Comparison of ENCODE assay signal across 1 cellular context in the genomic region with DNA sequence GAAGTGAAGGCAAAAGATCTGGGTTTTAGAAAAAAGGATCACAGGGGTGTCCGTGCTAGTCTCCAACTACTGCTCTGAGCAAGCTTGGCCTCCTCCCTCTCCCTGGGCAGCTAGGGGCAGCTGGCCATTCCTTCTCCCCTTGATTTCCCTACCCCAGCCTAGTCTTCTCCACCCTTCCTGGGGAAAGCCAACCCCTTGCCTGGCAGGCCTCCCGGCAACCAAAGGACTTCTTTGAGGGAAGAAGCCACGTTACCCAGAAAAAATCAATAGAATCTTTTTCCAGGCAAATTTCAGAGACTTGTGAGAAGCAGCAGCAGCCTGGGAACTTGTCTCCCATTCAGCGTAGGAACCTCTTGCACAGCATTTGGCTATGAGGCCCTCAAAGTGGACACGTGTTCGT.
TF ChIP-seq lines count a peak whose summit lies in the region.

No MANE protein-coding gene starts in this region.

TF ChIP-seq in A549, 52 proteins besides CTCF, POLR2A, EP300 and RAD21 (continued from another document):
- TF ChIP-seq, protein P1, sequence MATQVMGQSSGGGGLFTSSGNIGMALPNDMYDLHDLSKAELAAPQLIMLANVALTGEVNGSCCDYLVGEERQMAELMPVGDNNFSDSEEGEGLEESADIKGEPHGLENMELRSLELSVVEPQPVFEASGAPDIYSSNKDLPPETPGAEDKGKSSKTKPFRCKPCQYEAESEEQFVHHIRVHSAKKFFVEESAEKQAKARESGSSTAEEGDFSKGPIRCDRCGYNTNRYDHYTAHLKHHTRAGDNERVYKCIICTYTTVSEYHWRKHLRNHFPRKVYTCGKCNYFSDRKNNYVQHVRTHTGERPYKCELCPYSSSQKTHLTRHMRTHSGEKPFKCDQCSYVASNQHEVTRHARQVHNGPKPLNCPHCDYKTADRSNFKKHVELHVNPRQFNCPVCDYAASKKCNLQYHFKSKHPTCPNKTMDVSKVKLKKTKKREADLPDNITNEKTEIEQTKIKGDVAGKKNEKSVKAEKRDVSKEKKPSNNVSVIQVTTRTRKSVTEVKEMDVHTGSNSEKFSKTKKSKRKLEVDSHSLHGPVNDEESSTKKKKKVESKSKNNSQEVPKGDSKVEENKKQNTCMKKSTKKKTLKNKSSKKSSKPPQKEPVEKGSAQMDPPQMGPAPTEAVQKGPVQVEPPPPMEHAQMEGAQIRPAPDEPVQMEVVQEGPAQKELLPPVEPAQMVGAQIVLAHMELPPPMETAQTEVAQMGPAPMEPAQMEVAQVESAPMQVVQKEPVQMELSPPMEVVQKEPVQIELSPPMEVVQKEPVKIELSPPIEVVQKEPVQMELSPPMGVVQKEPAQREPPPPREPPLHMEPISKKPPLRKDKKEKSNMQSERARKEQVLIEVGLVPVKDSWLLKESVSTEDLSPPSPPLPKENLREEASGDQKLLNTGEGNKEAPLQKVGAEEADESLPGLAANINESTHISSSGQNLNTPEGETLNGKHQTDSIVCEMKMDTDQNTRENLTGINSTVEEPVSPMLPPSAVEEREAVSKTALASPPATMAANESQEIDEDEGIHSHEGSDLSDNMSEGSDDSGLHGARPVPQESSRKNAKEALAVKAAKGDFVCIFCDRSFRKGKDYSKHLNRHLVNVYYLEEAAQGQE (IDR thresholded peaks at IDR 0.05) = no peak
- no peak for TF ChIP-seq CBX2 (IDR thresholded peaks at IDR 0.05; ENCODE audit: borderline replicate concordance, low read depth)
- TF ChIP-seq ATOH8 (CRISPR knock-in tag; IDR thresholded peaks at IDR 0.05; ENCODE audit: low read depth) = no peak
- TF ChIP-seq HOXB5 (CRISPR knock-in tag; IDR thresholded peaks at IDR 0.05) = no peak
- TF ChIP-seq ZNF302 (CRISPR knock-in tag; IDR thresholded peaks at IDR 0.05) = no peak
- TF ChIP-seq MYC (IDR thresholded peaks at IDR 0.05; ENCODE audit: borderline replicate concordance, low read length) = no peak
- TF ChIP-seq ZC3H11A (IDR thresholded peaks at IDR 0.05) = no peak
- TF ChIP-seq, protein P2, sequence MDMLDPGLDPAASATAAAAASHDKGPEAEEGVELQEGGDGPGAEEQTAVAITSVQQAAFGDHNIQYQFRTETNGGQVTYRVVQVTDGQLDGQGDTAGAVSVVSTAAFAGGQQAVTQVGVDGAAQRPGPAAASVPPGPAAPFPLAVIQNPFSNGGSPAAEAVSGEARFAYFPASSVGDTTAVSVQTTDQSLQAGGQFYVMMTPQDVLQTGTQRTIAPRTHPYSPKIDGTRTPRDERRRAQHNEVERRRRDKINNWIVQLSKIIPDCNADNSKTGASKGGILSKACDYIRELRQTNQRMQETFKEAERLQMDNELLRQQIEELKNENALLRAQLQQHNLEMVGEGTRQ (IDR thresholded peaks at IDR 0.05) = no peak
- TF ChIP-seq, protein P3, sequence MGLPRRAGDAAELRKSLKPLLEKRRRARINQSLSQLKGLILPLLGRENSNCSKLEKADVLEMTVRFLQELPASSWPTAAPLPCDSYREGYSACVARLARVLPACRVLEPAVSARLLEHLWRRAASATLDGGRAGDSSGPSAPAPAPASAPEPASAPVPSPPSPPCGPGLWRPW (IDR thresholded peaks at IDR 0.05) = no peak
- TF ChIP-seq KDM5A (IDR thresholded peaks at IDR 0.05) = no peak
- no peak for TF ChIP-seq HEYL (CRISPR knock-in tag; IDR thresholded peaks at IDR 0.05)
- TF ChIP-seq, protein P4, sequence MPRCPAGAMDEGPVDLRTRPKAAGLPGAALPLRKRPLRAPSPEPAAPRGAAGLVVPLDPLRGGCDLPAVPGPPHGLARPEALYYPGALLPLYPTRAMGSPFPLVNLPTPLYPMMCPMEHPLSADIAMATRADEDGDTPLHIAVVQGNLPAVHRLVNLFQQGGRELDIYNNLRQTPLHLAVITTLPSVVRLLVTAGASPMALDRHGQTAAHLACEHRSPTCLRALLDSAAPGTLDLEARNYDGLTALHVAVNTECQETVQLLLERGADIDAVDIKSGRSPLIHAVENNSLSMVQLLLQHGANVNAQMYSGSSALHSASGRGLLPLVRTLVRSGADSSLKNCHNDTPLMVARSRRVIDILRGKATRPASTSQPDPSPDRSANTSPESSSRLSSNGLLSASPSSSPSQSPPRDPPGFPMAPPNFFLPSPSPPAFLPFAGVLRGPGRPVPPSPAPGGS (IDR thresholded peaks at IDR 0.05) = no peak
TF ChIP-seq in A549: peak in this region for 0.
